30 cellular contexts compared by ENCODE assay signal in genomic region chr6:12534454-12534853, GRCh38.
"Had no signal": no experiment of that assay in that cellular context is flagged by ENCODE, and none has a peak within 500 bp of the region (broad histone marks: within the 10 kb centered on the region; RNA-seq: fewer than 3 reads in every experiment).

No MANE protein-coding gene starts in this region.

- H3K27me3 ChIP-seq: ascending aorta, body of pancreas, brain microvascular endothelial cell, breast epithelium had no signal

- DNase-seq: activated B cell treated with CpG ODN at 0.5 μM for 24 hours; activated CD4-positive, alpha-beta memory T cell treated with anti-CD3 and anti-CD28 coated beads for 36 hours; activated CD4-positive, alpha-beta T cell treated with anti-CD3 and anti-CD28 coated beads for 4 hours; activated CD4-positive, alpha-beta T cell treated with anti-CD3 and anti-CD28 coated beads, Interleukin-2, amount 10 ng/mL, durations not matched to agents 24 days and 14 days; activated CD4-positive, alpha-beta T cell treated with anti-CD3 and anti-CD28 coated beads, Interleukin-2, amount 50 U/mL, for 1 hour; activated CD4-positive, alpha-beta T cell treated with anti-CD3 and anti-CD28 coated beads, Interleukin-2, amount 50 U/mL, for 4 hours; activated CD4-positive, CD25-positive, alpha-beta regulatory T cell treated with anti-CD3 and anti-CD28 coated beads, Interleukin-2, amount 50 U/mL, for 72 hours; activated CD8-positive, alpha-beta memory T cell treated with anti-CD3 and anti-CD28 coated beads, Interleukin-2, amount 50 U/mL, for 4 hours; activated CD8-positive, alpha-beta T cell treated with anti-CD3 and anti-CD28 coated beads for 36 hours; activated effector memory CD4-positive, alpha-beta T cell treated with anti-CD3 and anti-CD28 coated beads, Interleukin-2, amount 50 U/mL, for 16 hours; activated naive CD4-positive, alpha-beta T cell treated with anti-CD3 and anti-CD28 coated beads, Interleukin-2, amount 10 ng/mL, durations not matched to agents 7 days and 5 days; activated naive CD4-positive, alpha-beta T cell treated with Interleukin-2 at 50 U/mL for 16 hours; activated naive CD8-positive, alpha-beta T cell treated with anti-CD3 and anti-CD28 coated beads, Interleukin-2, amount 10 ng/mL, durations not matched to agents 7 days and 5 days; activated naive CD8-positive, alpha-beta T cell treated with anti-CD3 and anti-CD28 coated beads, Interleukin-2, amount 50 U/mL, for 24 hours; activated T-cell treated with anti-CD3 and anti-CD28 coated beads for 4 hours; activated T-cell treated with anti-CD3 and anti-CD28 coated beads, Interleukin-2, amount 50 U/mL, for 1 hour; activated T-cell treated with anti-CD3 and anti-CD28 coated beads, Interleukin-2, amount 50 U/mL, for 4 hours; activated T-cell treated with anti-CD3 and anti-CD28 coated beads, Interleukin-2, amount 50 U/mL, for 72 hours; amygdala; anterior cingulate cortex; body of pancreas; brain microvascular endothelial cell; central memory CD4-positive, alpha-beta T cell; T-helper 1 cell; T-helper 2 cell; T-helper 9 cell had no signal

- H3K9me3 ChIP-seq: ascending aorta, body of pancreas, breast epithelium had no signal

- H3K36me3 ChIP-seq: ascending aorta, brain microvascular endothelial cell, breast epithelium had no signal

- H3K4me3 ChIP-seq: ascending aorta, body of pancreas, breast epithelium had no signal

- H3K27ac ChIP-seq: ascending aorta, body of pancreas, brain microvascular endothelial cell, breast epithelium, VCaP had no signal

- H3K4me1 ChIP-seq: breast epithelium had no signal

- ATAC-seq: activated CD8-positive, alpha-beta T cell treated with anti-CD3 and anti-CD28 coated beads for 36 hours; activated naive CD8-positive, alpha-beta T cell treated with anti-CD3 and anti-CD28 coated beads, Interleukin-2, amount 50 U/mL, for 24 hours; activated T-cell treated with anti-CD3 and anti-CD28 coated beads, Interleukin-2, amount 50 U/mL, for 4 hours; activated T-cell treated with anti-CD3 and anti-CD28 coated beads, Interleukin-2, amount 50 U/mL, for 72 hours; activated T-helper 17 cell treated with anti-CD3 and anti-CD28 coated beads, Interleukin-2, amount 50 U/mL, for 72 hours; body of pancreas had no signal
